13 cellular contexts compared by ENCODE assay signal in the genomic region with DNA sequence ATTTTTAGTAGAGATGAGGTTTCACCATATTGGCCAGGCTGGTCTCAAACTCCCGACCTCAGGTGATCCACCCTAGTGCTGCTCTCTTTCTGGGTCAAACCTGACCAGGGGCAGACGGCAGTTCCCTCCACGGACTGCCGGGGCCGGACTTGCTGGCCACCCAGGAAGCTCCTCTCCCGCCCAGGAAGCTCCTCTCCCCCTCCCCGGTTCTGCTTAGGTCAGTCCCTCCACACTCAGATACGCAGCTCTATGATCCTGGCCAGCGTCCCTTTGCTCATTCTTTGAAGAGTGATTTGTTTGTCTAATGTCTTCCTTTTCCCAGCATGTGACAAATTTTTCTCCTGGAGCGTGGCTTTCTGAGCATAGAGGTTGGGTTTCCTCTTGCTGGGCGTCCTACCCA.
DNase-seq lines count a peak whose midpoint lies in the region; TF ChIP-seq lines count a peak whose summit lies in the region.
"Had no signal": no experiment of that assay in that cellular context is flagged by ENCODE, and none has a peak within 500 bp of the region (broad histone marks: within the 10 kb centered on the region; RNA-seq: fewer than 3 reads in every experiment).

No MANE protein-coding gene starts in this region.

- H3K4me3 ChIP-seq in H7 (ENCODE audit: insufficient read depth, low read depth, low read length) = no peak overlapping the region
- no peak overlapping the region for H3K4me3 ChIP-seq in sigmoid colon
- H3K4me3 ChIP-seq in GM23248 = no peak overlapping the region
- H3K4me3 ChIP-seq: Peyer's patch had no signal

- no peak for TF ChIP-seq EP300 in sigmoid colon (IDR thresholded peaks at IDR 0.05)

- H3K9me3 Mint-ChIP-seq in immature natural killer cell = no peaks in the 10 kb centered on the region

- H3K27me3 ChIP-seq in H7 (ENCODE audit: control insufficient read depth, insufficient read depth, low read length) = no peaks in the 10 kb centered on the region
- H3K27me3 ChIP-seq in sigmoid colon = peaks cover 0 to 8% (median 0%) of the 10 kb centered on the region in 3 donors
- H3K27me3 ChIP-seq in GM23248 (replicated peaks; ENCODE audit: insufficient read depth) = no peaks in the 10 kb centered on the region
- H3K27me3 ChIP-seq: Peyer's patch had no signal

- H3K27me3 Mint-ChIP-seq in immature natural killer cell (ENCODE audit: low read depth in 3 of 3) = peaks cover 7 to 17% (median 9%) of the 10 kb centered on the region in 3 donors

- H3K4me1 Mint-ChIP-seq in immature natural killer cell = peaks cover 13 to 23% of the 10 kb centered on the region in 2 donors

- no peaks in the 10 kb centered on the region for H3K79me2 ChIP-seq in GM23248 (ENCODE audit: insufficient read depth)

- peak overlapping the region in 1 of 6 donors; percentile 48 for H3K27ac Mint-ChIP-seq in immature natural killer cell

- no peaks in the 10 kb centered on the region for H3K9me2 ChIP-seq in GM23248 (ENCODE audit: insufficient read depth)

- H3K9me3 ChIP-seq in sigmoid colon (no peaks in the 10 kb centered on the region), GM23248 (ENCODE audit: low read depth) (no peaks in the 10 kb centered on the region)
- H3K9me3 ChIP-seq: Peyer's patch had no signal

- no peaks in the 10 kb centered on the region for H3K36me3 ChIP-seq in H7 (replicated peaks; ENCODE audit: control insufficient read depth, insufficient read depth, low read length)
- H3K36me3 ChIP-seq in sigmoid colon = no peaks in the 10 kb centered on the region
- H3K36me3 ChIP-seq in GM23248 (ENCODE audit: low read depth) = no peaks in the 10 kb centered on the region
- H3K36me3 ChIP-seq: Peyer's patch had no signal

- no peak for TF ChIP-seq CTCF in sigmoid colon (IDR thresholded peaks at IDR 0.05)

- no peaks in the 10 kb centered on the region for H3F3A ChIP-seq in GM23248 (ENCODE audit: insufficient read depth)

- in situ Hi-C loops in GM23248 (cut with MboI) = no loop called here

- TF ChIP-seq POLR2A in sigmoid colon (IDR thresholded peaks at IDR 0.05) = no peak

- no peak overlapping the region for H3K9ac ChIP-seq in GM23248

- peak overlapping the region; percentile 16 to 62 (median 42) for H3K4me3 Mint-ChIP-seq in immature natural killer cell

- no peak overlapping the region for H3K4me2 ChIP-seq in GM23248 (ENCODE audit: unreplicated experiment)

- no peak overlapping the region for H3K27ac ChIP-seq in sigmoid colon
- H3K27ac ChIP-seq in GM23248 = no peak overlapping the region
- H3K27ac ChIP-seq: Peyer's patch had no signal

- intact Hi-C loops in sigmoid colon (cut with DNase I) = no loop called here

- H3K4me1 ChIP-seq in sigmoid colon (no peaks in the 10 kb centered on the region), GM23248 (ENCODE audit: insufficient read depth) (no peaks in the 10 kb centered on the region)
- H3K4me1 ChIP-seq: Peyer's patch had no signal

- peaks cover 0 to 5% (median 0%) of the 10 kb centered on the region in 3 donors for H3K36me3 Mint-ChIP-seq in immature natural killer cell

- DNase-seq in H7 (peak; percentile 31), NCI-H69 (lab: John Stamatoyannopoulos, UW) (peak; percentile 5), immature natural killer cell (no peak), sigmoid colon (peak; percentile 47), NCI-H2107 treated with DMSO at 0.1 percent for 48 hours (lab: John Stamatoyannopoulos, UW; ENCODE audit: unreplicated experiment) (no peak), NCI-H1105 treated with DMSO at 0.1 percent for 48 hours (lab: John Stamatoyannopoulos, UW) (no peak), GM23248 (no peak)
- DNase-seq: EL, NCI-H187 treated with DMSO at 0.1 percent for 48 hours, NCI-H2171 treated with DMSO at 0.1 percent for 48 hours, NCI-H82, SIG-M5 had no signal

- WGBS in sigmoid colon, 2 donors = 38 to 77% methylated on average over 11 of the region's 11 CpGs
- WGBS in GM23248 (ENCODE audit: low coverage in 1 of 2, low lambda C conversion rate in 2 of 2, missing lambda C conversion rate in 2 of 2), 2 experiments = 7 to 21% methylated on average over 11 of the region's 11 CpGs

- H4K20me1 ChIP-seq in GM23248 (ENCODE audit: insufficient read depth) = no peaks in the 10 kb centered on the region

- no peak overlapping the region for H2AFZ ChIP-seq in GM23248

Comparison
In these comparisons a context has a peak if more than half of its experiments do, and no peak if none do; other contexts are left out.
1. DNase-seq: peak in H7 (single experiment), NCI-H69 (single experiment) and sigmoid colon (single experiment); none in immature natural killer cell (0 of 3), NCI-H2107 treated with DMSO at 0.1 percent for 48 hours (single experiment), NCI-H1105 treated with DMSO at 0.1 percent for 48 hours (single experiment) and GM23248 (single experiment).